ENCODE assay signal across 19 cellular contexts in the genomic region with DNA sequence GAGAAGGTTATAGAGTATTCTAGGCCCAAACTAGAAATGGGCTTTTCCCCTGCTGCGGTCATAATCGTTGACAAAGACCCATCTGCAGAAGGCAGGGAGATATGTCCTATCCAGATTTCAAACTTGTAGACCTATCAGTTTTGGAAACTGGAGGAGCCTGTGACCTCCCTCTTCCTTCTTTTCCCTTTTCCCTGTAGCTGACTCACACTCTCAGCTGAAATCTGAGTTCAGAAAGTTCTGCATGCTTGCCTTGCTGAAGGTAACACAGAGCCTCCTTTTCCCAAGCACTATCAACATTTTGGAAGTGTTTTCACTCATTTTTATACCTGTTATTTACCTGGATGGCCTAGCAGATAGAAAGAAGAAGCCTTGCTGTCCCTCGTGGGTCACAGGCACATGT. TPM values are rescaled to one million over a fixed set of nuclear protein-coding genes. Genes with fewer than 3 reads are reported as not detected.
A peak's percentile ranks its signal among the peaks of the same experiment; 100 is the strongest.
DNase-seq lines count a peak whose midpoint lies in the region; ATAC-seq, FAIRE-seq and TF ChIP-seq lines count a peak whose summit lies in the region.
"Had no signal": no experiment of that assay in that cellular context is flagged by ENCODE, and none has a peak within 500 bp of the region (broad histone marks: within the 10 kb centered on the region; RNA-seq: fewer than 3 reads in every experiment).

No MANE protein-coding gene starts in this region.

- H3K9me3 ChIP-seq in parathyroid adenoma (ENCODE audit: control insufficient read depth, low read length) (no peaks in the 10 kb centered on the region), body of pancreas (no peaks in the 10 kb centered on the region)

- TF ChIP-seq POLR2A in body of pancreas (IDR thresholded peaks at IDR 0.05): no peak

- in situ Hi-C loops in ACHN (cut with HindIII; ENCODE audit: low pct_ligation_motif_present, low pct_unique_long_range_greater_than_20kb, low sequenced_read_pairs): no loop called here

- H2AFZ ChIP-seq in parathyroid adenoma: peak overlapping the region; percentile 45

- H2AK5ac ChIP-seq in mesendoderm (ENCODE audit: low read length): no peak overlapping the region

- H3K36me3 ChIP-seq in bronchial epithelial cell (ENCODE audit: control insufficient read depth, insufficient read depth, low read length) (no peaks in the 10 kb centered on the region), mesendoderm (ENCODE audit: control insufficient read depth, insufficient read depth, low read length) (no peaks in the 10 kb centered on the region), parathyroid adenoma (ENCODE audit: control insufficient read depth, insufficient read depth, low read length) (no peaks in the 10 kb centered on the region), body of pancreas (replicated peaks in 1 of 2; ENCODE audit: insufficient read depth in 1 of 2, low read depth in 2 of 2) (no peaks in the 10 kb centered on the region)

- no peak overlapping the region for H3K9ac ChIP-seq in mesendoderm (ENCODE audit: low read length)
- H3K9ac ChIP-seq in parathyroid adenoma: no peak overlapping the region
- H3K9ac ChIP-seq: KMS-11 had no signal

- H2BK5ac ChIP-seq in mesendoderm (ENCODE audit: low read length): no peak overlapping the region

- TF ChIP-seq CTCF in bronchial epithelial cell (IDR thresholded peaks at IDR 0.05; ENCODE audit: insufficient read depth, low read length, severe bottlenecking) (no peak), parathyroid adenoma (IDR thresholded peaks at IDR 0.05) (no peak), body of pancreas (IDR thresholded peaks at IDR 0.05) (no peak)

- no peak overlapping the region for H3K4me3 ChIP-seq in bronchial epithelial cell (ENCODE audit: low read depth, low read length)
- H3K4me3 ChIP-seq in mesendoderm (ENCODE audit: low read length): no peak overlapping the region
- H3K4me3 ChIP-seq in parathyroid adenoma (ENCODE audit: low read depth, low read length): no peak overlapping the region
- no peak overlapping the region for H3K4me3 ChIP-seq in body of pancreas

- no peak overlapping the region for H4K5ac ChIP-seq in mesendoderm (ENCODE audit: low read length)

- ATAC-seq in body of pancreas (no peak), HG03108 (IDR thresholded peaks at IDR 0.05; ENCODE audit: unreplicated experiment) (no peak)
- ATAC-seq: HCT116 had no signal

- no peak overlapping the region for H4K8ac ChIP-seq in mesendoderm (ENCODE audit: low read depth, low read length)

- FAIRE-seq in bronchial epithelial cell (lab: Jason Lieb, UNC): no peak
- FAIRE-seq: H1, HTR-8/SVneo had no signal

- H3K4ac ChIP-seq in mesendoderm (ENCODE audit: low read depth, low read length): no peak overlapping the region

- no peak overlapping the region for H3K18ac ChIP-seq in mesendoderm (ENCODE audit: low read length)

- peak overlapping the region; percentile 22 for H3K56ac ChIP-seq in mesendoderm (ENCODE audit: low read length)

- DNase-seq in ACHN (peak; percentile 9), bronchial epithelial cell (ENCODE audit: low read depth) (peak; percentile 20), mesendoderm (no peak), Ammon's horn (ENCODE audit: low spot score) (no peak), body of pancreas (no peak)
- no peak for DNase-seq in activated CD8-positive, alpha-beta memory T cell treated with anti-CD3 and anti-CD28 coated beads, Interleukin-2, amount 50 U/mL, for 48 hours
- DNase-seq: CD4-positive, CD25-positive, alpha-beta regulatory T cell; EL; GF-D8; NCI-H1694; NCI-H446; NCI-H526; Right ventricle myocardium superior had no signal

- WGBS in mesendoderm (ENCODE audit: extremely low coverage, insufficient coverage, low lambda C conversion rate): no CpG with 5 or more reads among the region's 3 CpGs
- 67 to 72% methylated on average over 3 of the region's 3 CpGs for WGBS in body of pancreas, 2 donors

- no peak overlapping the region for H2BK120ac ChIP-seq in mesendoderm (ENCODE audit: low read depth, low read length)

- H3K23ac ChIP-seq in mesendoderm (ENCODE audit: low read length): no peak overlapping the region

- no peaks in the 10 kb centered on the region for H3K27me3 ChIP-seq in bronchial epithelial cell (ENCODE audit: control insufficient read depth, insufficient read depth, low read length)
- no peaks in the 10 kb centered on the region for H3K27me3 ChIP-seq in mesendoderm (ENCODE audit: insufficient read depth, low read length, poor library complexity)
- no peaks in the 10 kb centered on the region for H3K27me3 ChIP-seq in parathyroid adenoma (ENCODE audit: control insufficient read depth, insufficient read depth, low read length)
- H3K27me3 ChIP-seq in body of pancreas: no peaks in the 10 kb centered on the region

- intact Hi-C loops in body of pancreas (cut with DNase I): no loop called here

- H3K79me2 ChIP-seq in mesendoderm (ENCODE audit: control insufficient read depth, insufficient read depth, low read length) (no peaks in the 10 kb centered on the region), parathyroid adenoma (no peaks in the 10 kb centered on the region)

- H3K79me1 ChIP-seq in mesendoderm (ENCODE audit: low read length): no peaks in the 10 kb centered on the region

- H3K4me2 ChIP-seq in mesendoderm (ENCODE audit: low read length): no peak overlapping the region
- H3K4me2 ChIP-seq in parathyroid adenoma (ENCODE audit: low read length): no peak overlapping the region
- H3K4me2 ChIP-seq: KMS-11 had no signal

- H3K27ac ChIP-seq in mesendoderm (ENCODE audit: low read depth, low read length): no peak overlapping the region
- H3K27ac ChIP-seq in parathyroid adenoma: no peak overlapping the region
- H3K27ac ChIP-seq in body of pancreas: no peak overlapping the region
- H3K27ac ChIP-seq: KMS-11 had no signal

- H2BK15ac ChIP-seq in mesendoderm (replicated peaks; ENCODE audit: low read depth): no peak overlapping the region

- H3K4me1 ChIP-seq in mesendoderm (ENCODE audit: control insufficient read depth, low read depth, low read length) (peaks cover 15% of the 10 kb centered on the region), parathyroid adenoma (no peaks in the 10 kb centered on the region), body of pancreas (no peaks in the 10 kb centered on the region)

RNA-seq across cellular contexts. Expression of a gene that starts 59.1 kb away (rescaled TPM):
- total RNA-seq in bronchial epithelial cell: 52.9 and 82.2 TPM in 2 replicates
- polyA plus RNA-seq in mesendoderm (2013, experiment 1 of 2): 145 TPM
- 143 TPM for polyA plus RNA-seq in mesendoderm (2013, experiment 2 of 2)
- total RNA-seq in body of pancreas: 10 to 100 TPM; 88.7 to 98.3 TPM

Comparison
In these comparisons a context has a peak if more than half of its experiments do, and no peak if none do; other contexts are left out.
1. DNase-seq: peak in ACHN (single experiment) and bronchial epithelial cell (single experiment); none in mesendoderm (single experiment), Ammon's horn (single experiment), body of pancreas (0 of 4) and activated CD8-positive, alpha-beta memory T cell treated with anti-CD3 and anti-CD28 coated beads, Interleukin-2, amount 50 U/mL, for 48 hours (single experiment).